In the genomic region with DNA sequence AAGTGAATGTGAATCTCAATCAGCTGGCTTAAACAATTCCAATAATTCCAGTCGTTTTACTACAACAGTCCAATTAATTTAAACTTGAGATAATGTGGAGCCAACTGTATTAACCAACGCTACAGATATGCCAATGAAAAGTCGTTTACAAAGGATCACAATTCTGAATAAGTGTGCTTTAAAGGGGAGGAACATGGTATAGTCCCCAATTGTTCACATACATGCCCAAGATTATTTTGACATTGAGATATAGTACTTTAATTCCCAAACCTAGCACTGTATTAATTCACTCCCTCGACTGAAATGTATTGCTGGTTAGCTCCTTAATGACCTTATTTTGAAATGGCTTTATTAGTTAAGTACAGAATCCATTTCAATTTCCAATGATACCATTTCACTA, we compare ENCODE assay signal across 9 cellular contexts. TPM values are rescaled to one million over a fixed set of nuclear protein-coding genes. Genes with fewer than 3 reads are reported as not detected.
A peak's percentile ranks its signal among the peaks of the same experiment; 100 is the strongest.
DNase-seq lines count a peak whose midpoint lies in the region; ATAC-seq and TF ChIP-seq lines count a peak whose summit lies in the region.
"Had no signal": no experiment of that assay in that cellular context is flagged by ENCODE, and none has a peak within 500 bp of the region (broad histone marks: within the 10 kb centered on the region; RNA-seq: fewer than 3 reads in every experiment).

No MANE protein-coding gene starts in this region.

- H3K4me3 Mint-ChIP-seq in activated T-cell treated with anti-CD3 and anti-CD28 coated beads, Interleukin-2, amount 50 U/mL, for 72 hours: peak overlapping the region; percentile 90 to 97

- TF ChIP-seq RAD21 in liver (IDR thresholded peaks at IDR 0.05): no peak

- intact Hi-C loops in ascending aorta (cut with DNase I): no loop called here

- WGBS in liver: 2% methylated on average over 4 of the region's 4 CpGs
- 4 to 5% methylated on average over 4 of the region's 4 CpGs for WGBS in tibial nerve, 2 donors

- H3K9me3 ChIP-seq in ascending aorta: no peaks in the 10 kb centered on the region
- H3K9me3 ChIP-seq in liver (ENCODE audit: control insufficient read depth in 4 of 4, low read length in 3 of 4): no peaks in the 10 kb centered on the region
- no peaks in the 10 kb centered on the region for H3K9me3 ChIP-seq in tibial nerve

- no peaks in the 10 kb centered on the region for H3K27me3 Mint-ChIP-seq in activated T-cell treated with anti-CD3 and anti-CD28 coated beads, Interleukin-2, amount 50 U/mL, for 72 hours (ENCODE audit: low read depth)

- H3K9me3 Mint-ChIP-seq in activated T-cell treated with anti-CD3 and anti-CD28 coated beads, Interleukin-2, amount 50 U/mL, for 72 hours: no peaks in the 10 kb centered on the region

- H3K36me3 ChIP-seq in ascending aorta: no peaks in the 10 kb centered on the region
- no peaks in the 10 kb centered on the region for H3K36me3 ChIP-seq in liver (ENCODE audit: control insufficient read depth in 4 of 4, insufficient read depth in 3 of 4, low read depth in 1 of 4, low read length in 3 of 4)
- H3K36me3 ChIP-seq in tibial nerve: no peaks in the 10 kb centered on the region

- no peak for TF ChIP-seq CTCF in ascending aorta (IDR thresholded peaks at IDR 0.05)
- no peak for TF ChIP-seq CTCF in liver (IDR thresholded peaks at IDR 0.05; ENCODE audit: low read depth, low read length, missing input control)
- TF ChIP-seq CTCF in tibial nerve (IDR thresholded peaks at IDR 0.05): no peak

- peak overlapping the region; percentile 92 to 97 for H3K4me3 ChIP-seq in ascending aorta
- H3K4me3 ChIP-seq in liver (ENCODE audit: low read depth in 1 of 3, low read length in 3 of 3): peak overlapping the region; percentile 73 to 100 (median 98)
- peak overlapping the region; percentile 50 to 99 (median 76) for H3K4me3 ChIP-seq in tibial nerve

- H3K27me3 ChIP-seq in ascending aorta (no peaks in the 10 kb centered on the region), liver (ENCODE audit: control insufficient read depth in 4 of 4, insufficient read depth in 4 of 4, low read length in 3 of 4) (no peaks in the 10 kb centered on the region), tibial nerve (no peaks in the 10 kb centered on the region)

- H3K27ac Mint-ChIP-seq in activated T-cell treated with anti-CD3 and anti-CD28 coated beads, Interleukin-2, amount 50 U/mL, for 72 hours: peak overlapping the region; percentile 93

- TF ChIP-seq POLR2A in tibial nerve (IDR thresholded peaks at IDR 0.05): no peak

- peaks cover 0 to 12% of the 10 kb centered on the region in 2 donors for H3K4me1 ChIP-seq in ascending aorta
- peaks cover 10 to 48% (median 18%) of the 10 kb centered on the region in 4 donors for H3K4me1 ChIP-seq in liver (ENCODE audit: control insufficient read depth in 4 of 4, insufficient read depth in 4 of 4, low read length in 3 of 4)
- H3K4me1 ChIP-seq in tibial nerve: peaks cover 0 to 58% (median 21%) of the 10 kb centered on the region in 4 donors

- peak overlapping the region; percentile 86 to 98 for H3K9ac ChIP-seq in liver (ENCODE audit: low read depth in 1 of 2, low read length in 2 of 2)

- H3K27ac ChIP-seq in ascending aorta (peak overlapping the region; percentile 15 to 26), liver (ENCODE audit: low read depth in 1 of 2, low read length in 2 of 2) (peak overlapping the region; percentile 98 to 99), tibial nerve (peak overlapping the region in 2 of 4 donors; percentile 94 to 99)

- TF ChIP-seq EP300 in tibial nerve (IDR thresholded peaks at IDR 0.05): no peak

- H3K36me3 Mint-ChIP-seq in activated T-cell treated with anti-CD3 and anti-CD28 coated beads, Interleukin-2, amount 50 U/mL, for 72 hours (ENCODE audit: insufficient read depth in 2 of 2): peaks cover 6 to 7% of the 10 kb centered on the region in 2 donors

- DNase-seq in activated T-cell treated with anti-CD3 and anti-CD28 coated beads, Interleukin-2, amount 50 U/mL, for 72 hours: no peak
- no peak for DNase-seq in activated T-cell treated with anti-CD3 and anti-CD28 coated beads, Interleukin-2, amount 50 U/mL, for 48 hours
- DNase-seq in ascending aorta (ENCODE audit: low spot score in 2 of 2): no peak
- no peak for DNase-seq in tibial nerve (ENCODE audit: low spot score in 2 of 2)
- no peak for DNase-seq in NCI-H146 treated with DMSO at 0.1 percent for 48 hours (lab: John Stamatoyannopoulos, UW; ENCODE audit: unreplicated experiment)
- DNase-seq in cerebellar nuclear complex (lab: John Stamatoyannopoulos, UW): no peak
- DNase-seq in superior temporal gyrus (ENCODE audit: extremely low spot score): no peak
- DNase-seq: DMS153 had no signal

- no peak for ATAC-seq in activated T-cell treated with anti-CD3 and anti-CD28 coated beads, Interleukin-2, amount 50 U/mL, for 72 hours (replicated peaks in 1 of 2)

- H3K4me1 Mint-ChIP-seq in activated T-cell treated with anti-CD3 and anti-CD28 coated beads, Interleukin-2, amount 50 U/mL, for 72 hours (ENCODE audit: low read depth): peaks cover 57% of the 10 kb centered on the region

TF ChIP-seq in liver, 16 proteins besides CTCF, POLR2A, EP300 and RAD21:
- TF ChIP-seq HNF4A (conservative IDR thresholded peaks at IDR 0.05) (no peak), EGR1 (IDR thresholded peaks at IDR 0.05; ENCODE audit: low read depth in 2 of 2) (no peak), FOXA1 (IDR thresholded peaks at IDR 0.05) (no peak), GABPA (IDR thresholded peaks at IDR 0.05 in 1 of 2, conservative IDR thresholded peaks at IDR 0.05 in 1 of 2) (no peak), RXRA (IDR thresholded peaks at IDR 0.05) (no peak), SP1 (IDR thresholded peaks at IDR 0.05) (no peak), JUND (IDR thresholded peaks at IDR 0.05) (no peak), NR2F2 (IDR thresholded peaks at IDR 0.05) (no peak), HNF4G (IDR thresholded peaks at IDR 0.05) (no peak)
- TF ChIP-seq, protein P1, sequence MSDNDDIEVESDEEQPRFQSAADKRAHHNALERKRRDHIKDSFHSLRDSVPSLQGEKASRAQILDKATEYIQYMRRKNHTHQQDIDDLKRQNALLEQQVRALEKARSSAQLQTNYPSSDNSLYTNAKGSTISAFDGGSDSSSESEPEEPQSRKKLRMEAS (IDR thresholded peaks at IDR 0.05): no peak
- TF ChIP-seq, protein P2, sequence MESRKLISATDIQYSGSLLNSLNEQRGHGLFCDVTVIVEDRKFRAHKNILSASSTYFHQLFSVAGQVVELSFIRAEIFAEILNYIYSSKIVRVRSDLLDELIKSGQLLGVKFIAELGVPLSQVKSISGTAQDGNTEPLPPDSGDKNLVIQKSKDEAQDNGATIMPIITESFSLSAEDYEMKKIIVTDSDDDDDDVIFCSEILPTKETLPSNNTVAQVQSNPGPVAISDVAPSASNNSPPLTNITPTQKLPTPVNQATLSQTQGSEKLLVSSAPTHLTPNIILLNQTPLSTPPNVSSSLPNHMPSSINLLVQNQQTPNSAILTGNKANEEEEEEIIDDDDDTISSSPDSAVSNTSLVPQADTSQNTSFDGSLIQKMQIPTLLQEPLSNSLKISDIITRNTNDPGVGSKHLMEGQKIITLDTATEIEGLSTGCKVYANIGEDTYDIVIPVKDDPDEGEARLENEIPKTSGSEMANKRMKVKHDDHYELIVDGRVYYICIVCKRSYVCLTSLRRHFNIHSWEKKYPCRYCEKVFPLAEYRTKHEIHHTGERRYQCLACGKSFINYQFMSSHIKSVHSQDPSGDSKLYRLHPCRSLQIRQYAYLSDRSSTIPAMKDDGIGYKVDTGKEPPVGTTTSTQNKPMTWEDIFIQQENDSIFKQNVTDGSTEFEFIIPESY (IDR thresholded peaks at IDR 0.05): no peak
- TF ChIP-seq, protein P3, sequence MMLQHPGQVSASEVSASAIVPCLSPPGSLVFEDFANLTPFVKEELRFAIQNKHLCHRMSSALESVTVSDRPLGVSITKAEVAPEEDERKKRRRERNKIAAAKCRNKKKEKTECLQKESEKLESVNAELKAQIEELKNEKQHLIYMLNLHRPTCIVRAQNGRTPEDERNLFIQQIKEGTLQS (IDR thresholded peaks at IDR 0.05): no peak
TF ChIP-seq in liver: peak in this region for 0.

RNA-seq across cellular contexts. Expression of a gene that starts 2.5 kb away (rescaled TPM):
- total RNA-seq in activated T-cell treated with anti-CD3 and anti-CD28 coated beads, Interleukin-2, amount 50 U/mL, for 72 hours: 10 to 100 TPM; 64.5 to 71.0 TPM
- total RNA-seq in ascending aorta (39.1 TPM), liver (10 to 100 TPM; 12.2 to 18.8 TPM), tibial nerve (10 to 100 TPM; 18.8 to 29.5 (median 24.2) TPM)
- 10 to 100 TPM; 11.0 to 16.6 TPM for polyA plus RNA-seq in liver
